ENCODE assay signal across 10 cellular contexts in genomic region chr3:39166134-39166710, GRCh38. TPM values are rescaled to one million over a fixed set of nuclear protein-coding genes. Genes with fewer than 3 reads are reported as not detected.
DNase-seq lines count a peak whose midpoint lies in the region; ATAC-seq, FAIRE-seq and TF ChIP-seq lines count a peak whose summit lies in the region.
"Had no signal": no experiment of that assay in that cellular context is flagged by ENCODE, and none has a peak within 500 bp of the region (broad histone marks: within the 10 kb centered on the region; RNA-seq: fewer than 3 reads in every experiment).

No MANE protein-coding gene starts in this region.

- H3K27ac ChIP-seq in kidney (ENCODE audit: low read depth in 2 of 2, low read length in 2 of 2), result no peak overlapping the region

- no peak for DNase-seq in stimulated activated naive CD8-positive, alpha-beta T cell treated with anti-CD3 and anti-CD28 coated beads, Interleukin-15, Interleukin-2, amounts not matched to agents 100 U/mL and 50 U/mL, for 24 hours
- DNase-seq in stimulated activated naive CD8-positive, alpha-beta T cell treated with anti-CD3 and anti-CD28 coated beads, Interleukin-15, amount 100 ng/mL, for 72 hours, result no peak
- DNase-seq in astrocyte of the spinal cord (ENCODE audit: low read depth, low spot score) (peak; percentile 81), islet precursor cell (peak; percentile 89), kidney (no peak), COR-L47 (lab: John Stamatoyannopoulos, UW) (no peak), superior temporal gyrus (ENCODE audit: extremely low spot score) (no peak)
- DNase-seq in activated CD4-positive, alpha-beta T cell treated with anti-CD3 and anti-CD28 coated beads, Interleukin-2, amount 10 ng/mL, durations not matched to agents 24 days and 14 days, result no peak
- DNase-seq: Caco-2, cortex of kidney had no signal

- peaks cover 13% of the 10 kb centered on the region for H3K4me1 Mint-ChIP-seq in stimulated activated naive CD8-positive, alpha-beta T cell treated with anti-CD3 and anti-CD28 coated beads, Interleukin-15, amount 100 ng/mL, for 72 hours
- H3K4me1 Mint-ChIP-seq in activated CD4-positive, alpha-beta T cell treated with anti-CD3 and anti-CD28 coated beads, Interleukin-2, amount 10 ng/mL, durations not matched to agents 24 days and 14 days, result peaks cover 18% of the 10 kb centered on the region

- no peak overlapping the region for H3K9ac ChIP-seq in kidney (ENCODE audit: low read length in 2 of 2)

- H3K27ac Mint-ChIP-seq in stimulated activated naive CD8-positive, alpha-beta T cell treated with anti-CD3 and anti-CD28 coated beads, Interleukin-15, amount 100 ng/mL, for 72 hours, result no peak overlapping the region
- no peak overlapping the region for H3K27ac Mint-ChIP-seq in activated CD4-positive, alpha-beta T cell treated with anti-CD3 and anti-CD28 coated beads, Interleukin-2, amount 10 ng/mL, durations not matched to agents 24 days and 14 days

- H3K9me3 Mint-ChIP-seq in stimulated activated naive CD8-positive, alpha-beta T cell treated with anti-CD3 and anti-CD28 coated beads, Interleukin-15, amount 100 ng/mL, for 72 hours, result no peaks in the 10 kb centered on the region
- H3K9me3 Mint-ChIP-seq in activated CD4-positive, alpha-beta T cell treated with anti-CD3 and anti-CD28 coated beads, Interleukin-2, amount 10 ng/mL, durations not matched to agents 24 days and 14 days, result no peaks in the 10 kb centered on the region

- H3K27me3 Mint-ChIP-seq in stimulated activated naive CD8-positive, alpha-beta T cell treated with anti-CD3 and anti-CD28 coated beads, Interleukin-15, amount 100 ng/mL, for 72 hours, result no peaks in the 10 kb centered on the region
- H3K27me3 Mint-ChIP-seq in activated CD4-positive, alpha-beta T cell treated with anti-CD3 and anti-CD28 coated beads, Interleukin-2, amount 10 ng/mL, durations not matched to agents 24 days and 14 days, result no peaks in the 10 kb centered on the region

- no peaks in the 10 kb centered on the region for H3K36me3 Mint-ChIP-seq in activated CD4-positive, alpha-beta T cell treated with anti-CD3 and anti-CD28 coated beads, Interleukin-2, amount 10 ng/mL, durations not matched to agents 24 days and 14 days (ENCODE audit: low read depth)

- TF ChIP-seq CTCF in astrocyte of the spinal cord (IDR thresholded peaks at IDR 0.05; ENCODE audit: low read depth, low read length) (peak; percentile 8), kidney (IDR thresholded peaks at IDR 0.05; ENCODE audit: borderline replicate concordance, extremely low read depth, insufficient read depth) (no peak)

- intact Hi-C loops in kidney (cut with DNase I), result no loop called here
- intact Hi-C loops in activated CD4-positive, alpha-beta T cell treated with anti-CD3 and anti-CD28 coated beads, Interleukin-2, amount 10 ng/mL, durations not matched to agents 24 days and 14 days (cut with micrococcal nuclease), result no loop called here

- no peak overlapping the region for H3K4me3 Mint-ChIP-seq in stimulated activated naive CD8-positive, alpha-beta T cell treated with anti-CD3 and anti-CD28 coated beads, Interleukin-15, amount 100 ng/mL, for 72 hours
- no peak overlapping the region for H3K4me3 Mint-ChIP-seq in activated CD4-positive, alpha-beta T cell treated with anti-CD3 and anti-CD28 coated beads, Interleukin-2, amount 10 ng/mL, durations not matched to agents 24 days and 14 days

- no peak for FAIRE-seq in kidney (lab: Jason Lieb, UNC)

- H3K9me3 ChIP-seq in kidney (ENCODE audit: control insufficient read depth in 1 of 2, low read length in 2 of 2), result no peaks in the 10 kb centered on the region
- H3K9me3 ChIP-seq: Caco-2 had no signal

- in situ Hi-C loops in astrocyte of the spinal cord (cut with HindIII; ENCODE audit: low sequenced_read_pairs), result no loop called here

- H3K4me3 ChIP-seq in astrocyte of the spinal cord (ENCODE audit: low read depth, low read length) (no peak overlapping the region), kidney (ENCODE audit: low read length in 2 of 2) (no peak overlapping the region)

- no peaks in the 10 kb centered on the region for H3K36me3 ChIP-seq in kidney (ENCODE audit: control insufficient read depth in 1 of 2, insufficient read depth in 2 of 2, low read length in 2 of 2)

- H3K4me1 ChIP-seq in kidney (ENCODE audit: control insufficient read depth in 1 of 2, insufficient read depth in 1 of 2, low read depth in 1 of 2, low read length in 2 of 2), result no peaks in the 10 kb centered on the region

- peak; percentile 52 for ATAC-seq in stimulated activated naive CD8-positive, alpha-beta T cell treated with anti-CD3 and anti-CD28 coated beads, Interleukin-15, Interleukin-2, amounts not matched to agents 100 U/mL and 50 U/mL, for 24 hours
- no peak for ATAC-seq in stimulated activated naive CD8-positive, alpha-beta T cell treated with anti-CD3 and anti-CD28 coated beads, Interleukin-15, amount 100 ng/mL, for 72 hours

RNA-seq across cellular contexts. Expression of gene CSRNP1, which starts 12.8 kb away (rescaled TPM):
- 21.6 TPM for total RNA-seq in kidney
- polyA plus RNA-seq in kidney (ENCODE audit: insufficient read depth, low read depth, low replicate concordance), result 16.5 TPM
- 40.5 and 43.1 TPM in 2 replicates for total RNA-seq in activated CD4-positive, alpha-beta T cell treated with anti-CD3 and anti-CD28 coated beads, Interleukin-2, amount 10 ng/mL, durations not matched to agents 24 days and 14 days

RNA-seq across cellular contexts. Expression of gene XIRP1, which starts 26.2 kb away (rescaled TPM):
- total RNA-seq in kidney, result 0.09 TPM
- not detected for polyA plus RNA-seq in kidney (ENCODE audit: insufficient read depth, low read depth, low replicate concordance)
- 2.7 and 2.9 TPM in 2 replicates for total RNA-seq in activated CD4-positive, alpha-beta T cell treated with anti-CD3 and anti-CD28 coated beads, Interleukin-2, amount 10 ng/mL, durations not matched to agents 24 days and 14 days
- total RNA-seq: Caco-2 had no signal

RNA-seq across cellular contexts. Expression of gene TTC21A, which starts 58.7 kb away (rescaled TPM):
- 14.1 TPM for total RNA-seq in kidney
- 4.8 TPM for polyA plus RNA-seq in kidney (ENCODE audit: insufficient read depth, low read depth, low replicate concordance)
- 0.54 and 0.89 TPM in 2 replicates for total RNA-seq in activated CD4-positive, alpha-beta T cell treated with anti-CD3 and anti-CD28 coated beads, Interleukin-2, amount 10 ng/mL, durations not matched to agents 24 days and 14 days

RNA-seq across cellular contexts. Expression of gene GORASP1, which starts 58.8 kb away (rescaled TPM):
- total RNA-seq in kidney, result 70.9 TPM
- polyA plus RNA-seq in kidney (ENCODE audit: insufficient read depth, low read depth, low replicate concordance), result 38.8 TPM
- total RNA-seq in activated CD4-positive, alpha-beta T cell treated with anti-CD3 and anti-CD28 coated beads, Interleukin-2, amount 10 ng/mL, durations not matched to agents 24 days and 14 days, result 31.5 and 32.1 TPM in 2 replicates

Comparison
In these comparisons a context has a peak if more than half of its experiments do, and no peak if none do; other contexts are left out.
1. DNase-seq: peak in astrocyte of the spinal cord (single experiment) and islet precursor cell (single experiment); none in stimulated activated naive CD8-positive, alpha-beta T cell treated with anti-CD3 and anti-CD28 coated beads, Interleukin-15, Interleukin-2, amounts not matched to agents 100 U/mL and 50 U/mL, for 24 hours (single experiment), stimulated activated naive CD8-positive, alpha-beta T cell treated with anti-CD3 and anti-CD28 coated beads, Interleukin-15, amount 100 ng/mL, for 72 hours (0 of 2), kidney (single experiment), COR-L47 (single experiment), superior temporal gyrus (single experiment) and activated CD4-positive, alpha-beta T cell treated with anti-CD3 and anti-CD28 coated beads, Interleukin-2, amount 10 ng/mL, durations not matched to agents 24 days and 14 days (single experiment).